8 cellular contexts compared by ENCODE assay signal in genomic region chr3:179068779-179069530, GRCh38. TPM values are rescaled to one million over a fixed set of nuclear protein-coding genes. Genes with fewer than 3 reads are reported as not detected.
DNase-seq lines count a peak whose midpoint lies in the region; ATAC-seq, FAIRE-seq and TF ChIP-seq lines count a peak whose summit lies in the region.

No MANE protein-coding gene starts in this region.

- H4K20me1 ChIP-seq in GM23338 (replicated peaks; ENCODE audit: insufficient read depth): no peaks in the 10 kb centered on the region

- peaks cover 16% of the 10 kb centered on the region for H3K4me1 ChIP-seq in GM23338 (ENCODE audit: insufficient read depth)
- peaks cover 16% of the 10 kb centered on the region for H3K4me1 ChIP-seq in SJCRH30

- H3K9me3 Mint-ChIP-seq in GM23338 (no peaks in the 10 kb centered on the region), osteocyte (ENCODE audit: unreplicated experiment) (no peaks in the 10 kb centered on the region)

- DNase-seq in Ammon's horn (ENCODE audit: low spot score) (peak; percentile 42), GM23338 (ENCODE audit: low spot score) (peak; percentile 50), SJCRH30 (peak; percentile 44 to 55), cardiac fibroblast (ENCODE audit: low read depth in 2 of 2) (peak; percentile 37 to 56), osteocyte (ENCODE audit: extremely low spot score, unreplicated experiment) (no peak), RCC 7860 (ENCODE audit: low spot score) (no peak), foreskin melanocyte (no peak), NCI-H510A treated with DMSO at 0.1 percent for 48 hours (lab: John Stamatoyannopoulos, UW) (no peak)

- H3K79me2 ChIP-seq in GM23338 (replicated peaks; ENCODE audit: insufficient read depth): 0 out of 2 replicates have a peak, but pooled peaks cover 11% of the 10 kb centered on the region

- H3K4me3 ChIP-seq in GM23338 (no peak overlapping the region), SJCRH30 (no peak overlapping the region), cardiac fibroblast (replicated peaks in 1 of 2; ENCODE audit: low read depth in 2 of 2, low read length in 2 of 2) (peak overlapping the region in 1 of 2 donors; percentile 74)

- FAIRE-seq in RCC 7860 (lab: Jason Lieb, UNC): no peak

- H3K36me3 Mint-ChIP-seq in GM23338 (ENCODE audit: low read depth) (no peaks in the 10 kb centered on the region), osteocyte (ENCODE audit: unreplicated experiment) (peaks cover 35% of the 10 kb centered on the region)

- peak; percentile 68 to 77 for TF ChIP-seq CTCF in GM23338 (conservative IDR thresholded peaks at IDR 0.05; ENCODE audit: low read depth in 2 of 2)
- peak; percentile 56 for TF ChIP-seq CTCF in cardiac fibroblast (IDR thresholded peaks at IDR 0.05; ENCODE audit: low read depth, low read length)
- TF ChIP-seq CTCF in osteocyte (IDR thresholded peaks at IDR 0.05): peak; percentile 48

- H3K27ac Mint-ChIP-seq in GM23338 (peak overlapping the region; percentile 3; the same call in 1 of the 2 replicates), osteocyte (ENCODE audit: unreplicated experiment) (peak overlapping the region; percentile 87)

- H3K27ac ChIP-seq in GM23338 (ENCODE audit: low read depth): no peak overlapping the region
- H3K27ac ChIP-seq in SJCRH30: no peak overlapping the region

- 0 out of 2 replicates have a peak, but pooled peaks cover 3% of the 10 kb centered on the region for H3K27me3 ChIP-seq in GM23338 (ENCODE audit: insufficient read depth)
- no peaks in the 10 kb centered on the region for H3K27me3 ChIP-seq in SJCRH30

- H3K36me3 ChIP-seq in GM23338 (ENCODE audit: insufficient read depth): no peaks in the 10 kb centered on the region
- peaks cover 4% of the 10 kb centered on the region for H3K36me3 ChIP-seq in SJCRH30

- H3K4me3 Mint-ChIP-seq in GM23338: no peak overlapping the region
- peak overlapping the region; percentile 62 for H3K4me3 Mint-ChIP-seq in osteocyte (ENCODE audit: unreplicated experiment)

- peaks cover 16% of the 10 kb centered on the region for H3K4me1 Mint-ChIP-seq in GM23338
- peaks cover 39% of the 10 kb centered on the region for H3K4me1 Mint-ChIP-seq in osteocyte (ENCODE audit: unreplicated experiment)

- H2AFZ ChIP-seq in GM23338: no peak overlapping the region

- no peak; the same call in 2 of the 3 replicates for ATAC-seq in GM23338

- 0 out of 2 replicates have a peak, but pooled peaks cover 1% of the 10 kb centered on the region for H3K9me2 ChIP-seq in GM23338 (ENCODE audit: insufficient read depth)

- peaks cover 9% of the 10 kb centered on the region for H3K27me3 Mint-ChIP-seq in GM23338 (ENCODE audit: insufficient read depth, low read depth, poor library complexity)
- H3K27me3 Mint-ChIP-seq in osteocyte (ENCODE audit: unreplicated experiment): no peaks in the 10 kb centered on the region

- 0 out of 2 replicates have a peak, but pooled peaks cover 3% of the 10 kb centered on the region for H3F3A ChIP-seq in GM23338 (replicated peaks; ENCODE audit: low read depth)

- no peaks in the 10 kb centered on the region for H3K9me3 ChIP-seq in SJCRH30 (replicated peaks)

- 0 out of 2 replicates have a peak overlapping the region, but pooled peaks have one; percentile 29 for H3K4me2 ChIP-seq in GM23338

TF ChIP-seq in GM23338, 12 proteins besides CTCF, POLR2A, EP300 and RAD21:
- no peak for TF ChIP-seq CREB1 (CRISPR knock-in tag; IDR thresholded peaks at IDR 0.05; ENCODE audit: low read depth)
- no peak for TF ChIP-seq ZNF114 (CRISPR knock-in tag; IDR thresholded peaks at IDR 0.05)
- no peak for TF ChIP-seq REST (IDR thresholded peaks at IDR 0.05; ENCODE audit: unreplicated experiment)

RNA-seq across cellular contexts. Expression of gene ZMAT3, which starts 2.7 kb away (rescaled TPM):
- total RNA-seq in GM23338 (2014; rRNA removed; shearing (Covaris generic)): 16.3 and 17.3 TPM in 2 replicates
- 10.0 and 10.6 TPM in 2 replicates for polyA plus RNA-seq in GM23338 (2016; fragmentation: Nextera tagmentation; extraction: Ambion mirVana)
- 6.9 and 7.1 TPM in 2 replicates for total RNA-seq in SJCRH30 (2014; rRNA removed; shearing (Covaris generic))
- 96.9 and 99.0 TPM in 2 replicates for total RNA-seq in osteocyte

Comparison
In these comparisons a context has a peak if more than half of its experiments do, and no peak if none do; other contexts are left out.
1. DNase-seq: peak in Ammon's horn (single experiment), GM23338 (single experiment), SJCRH30 (2 of 2) and cardiac fibroblast (2 of 2); none in osteocyte (single experiment), RCC 7860 (single experiment), foreskin melanocyte (single experiment) and NCI-H510A treated with DMSO at 0.1 percent for 48 hours (single experiment).
2. Peak in every context shown above with its lines, with median percentiles within 50 percentile points of each other: CTCF ChIP-seq.